ENCODE assay signal across 28 cellular contexts in the genomic region with DNA sequence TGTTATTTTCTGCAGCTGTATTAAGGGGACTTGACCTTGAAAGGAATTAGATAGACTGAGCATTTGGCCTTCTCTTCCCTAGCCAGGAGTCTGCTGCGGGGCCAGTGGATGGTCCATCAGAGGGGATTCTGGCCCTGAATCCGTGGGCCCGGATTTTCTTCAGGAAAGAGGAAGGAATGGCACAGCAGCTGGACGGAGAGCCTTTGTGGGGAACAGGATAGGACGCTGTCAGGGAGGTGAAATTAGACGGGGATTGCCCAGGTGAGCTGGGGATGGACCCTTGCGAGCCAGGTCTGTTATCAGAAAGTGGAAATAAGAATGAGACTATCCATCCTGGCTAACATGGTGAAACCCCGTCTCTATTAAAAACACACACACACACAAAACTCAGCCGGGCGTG. TPM values are rescaled to one million over a fixed set of nuclear protein-coding genes. Genes with fewer than 3 reads are reported as not detected.
DNase-seq lines count a peak whose midpoint lies in the region; ATAC-seq and TF ChIP-seq lines count a peak whose summit lies in the region.
"Had no signal": no experiment of that assay in that cellular context is flagged by ENCODE, and none has a peak within 500 bp of the region (broad histone marks: within the 10 kb centered on the region; RNA-seq: fewer than 3 reads in every experiment).

No MANE protein-coding gene starts in this region.

- H3K27ac ChIP-seq in left ventricle myocardium inferior (replicated peaks) (peak overlapping the region; percentile 2), WERI-Rb-1 (0 out of 2 replicates have a peak overlapping the region, but pooled peaks have one; percentile 4)
- H3K27ac ChIP-seq: body of pancreas, colonic mucosa, esophagus muscularis mucosa, KMS-11, lower lobe of right lung had no signal

- peaks cover 45% of the 10 kb centered on the region for H3K4me1 Mint-ChIP-seq in mesothelial cell of epicardium
- H3K4me1 Mint-ChIP-seq in activated T-helper 1 cell treated with anti-CD3 and anti-CD28 coated beads, Interleukin-12 subunit alpha, Interleukin-12 subunit beta, Interleukin-2, Interleukin-4 antibody, amounts not matched to agents 30 ng/mL and 10 ng/mL and 1 ng/mL, durations not matched to agents 14 hours and 24 hours and 36 hours (ENCODE audit: low read depth), result peaks cover 6% of the 10 kb centered on the region

- no peak for ATAC-seq in left ventricle myocardium superior
- ATAC-seq: activated T-helper 17 cell treated with anti-CD3 and anti-CD28 coated beads, Interleukin-2, amount 50 U/mL, for 72 hours; body of pancreas; effector memory CD8-positive, alpha-beta T cell; lower lobe of right lung; T-cell had no signal

- H3K4me1 ChIP-seq in left ventricle myocardium inferior, result peaks cover 56% of the 10 kb centered on the region

- intact Hi-C loops in left ventricle myocardium inferior (cut with micrococcal nuclease), result no loop called here
- intact Hi-C loops in left ventricle myocardium superior (cut with micrococcal nuclease), result no loop called here
- intact Hi-C loops in activated T-helper 1 cell treated with anti-CD3 and anti-CD28 coated beads, Interleukin-12 subunit alpha, Interleukin-12 subunit beta, Interleukin-2, Interleukin-4 antibody, amounts not matched to agents 30 ng/mL and 10 ng/mL and 1 ng/mL, durations not matched to agents 14 hours and 24 hours and 36 hours (cut with micrococcal nuclease), result no loop called here

- no peaks in the 10 kb centered on the region for H3K36me3 Mint-ChIP-seq in mesothelial cell of epicardium
- no peaks in the 10 kb centered on the region for H3K36me3 Mint-ChIP-seq in activated T-helper 1 cell treated with anti-CD3 and anti-CD28 coated beads, Interleukin-12 subunit alpha, Interleukin-12 subunit beta, Interleukin-2, Interleukin-4 antibody, amounts not matched to agents 30 ng/mL and 10 ng/mL and 1 ng/mL, durations not matched to agents 14 hours and 24 hours and 36 hours (ENCODE audit: low read depth)
- H3K36me3 Mint-ChIP-seq: activated naive CD8-positive, alpha-beta T cell treated with anti-CD3 and anti-CD28 coated beads, Interleukin-2, amount 10 ng/mL, durations not matched to agents 7 days and 5 days; T-cell had no signal

- H3K27me3 Mint-ChIP-seq in mesothelial cell of epicardium (ENCODE audit: low read depth), result no peaks in the 10 kb centered on the region
- peaks cover 19% of the 10 kb centered on the region for H3K27me3 Mint-ChIP-seq in activated T-helper 1 cell treated with anti-CD3 and anti-CD28 coated beads, Interleukin-12 subunit alpha, Interleukin-12 subunit beta, Interleukin-2, Interleukin-4 antibody, amounts not matched to agents 30 ng/mL and 10 ng/mL and 1 ng/mL, durations not matched to agents 14 hours and 24 hours and 36 hours (ENCODE audit: insufficient read depth)

- no peaks in the 10 kb centered on the region for H3K27me3 ChIP-seq in left ventricle myocardium inferior (ENCODE audit: low read depth)
- no peaks in the 10 kb centered on the region for H3K27me3 ChIP-seq in WERI-Rb-1 (ENCODE audit: insufficient read depth, low read depth, severe bottlenecking)
- H3K27me3 ChIP-seq: body of pancreas, colonic mucosa, esophagus muscularis mucosa, tibial nerve had no signal

- no peak overlapping the region for H3K4me3 Mint-ChIP-seq in mesothelial cell of epicardium
- no peak overlapping the region for H3K4me3 Mint-ChIP-seq in activated T-helper 1 cell treated with anti-CD3 and anti-CD28 coated beads, Interleukin-12 subunit alpha, Interleukin-12 subunit beta, Interleukin-2, Interleukin-4 antibody, amounts not matched to agents 30 ng/mL and 10 ng/mL and 1 ng/mL, durations not matched to agents 14 hours and 24 hours and 36 hours
- H3K4me3 Mint-ChIP-seq: activated naive CD8-positive, alpha-beta T cell treated with anti-CD3 and anti-CD28 coated beads, Interleukin-2, amount 10 ng/mL, durations not matched to agents 7 days and 5 days; HFFc6 had no signal

- DNase-seq in left ventricle myocardium inferior, result no peak
- DNase-seq in left ventricle myocardium superior, result no peak
- DNase-seq in WERI-Rb-1, result peak; percentile 17
- DNase-seq in mesothelial cell of epicardium (ENCODE audit: low spot score in 2 of 2, unreplicated experiment in 2 of 2), result no peak
- DNase-seq in germinal center (ENCODE audit: low spot score), result no peak
- DNase-seq in activated T-cell treated with anti-CD3 and anti-CD28 coated beads, Interleukin-2, amount 50 U/mL, for 1 hour, result no peak
- DNase-seq in activated T-helper 1 cell treated with anti-CD3 and anti-CD28 coated beads, Interleukin-12 subunit alpha, Interleukin-12 subunit beta, Interleukin-2, Interleukin-4 antibody, amounts not matched to agents 30 ng/mL and 10 ng/mL and 1 ng/mL, durations not matched to agents 14 hours and 24 hours and 36 hours (ENCODE audit: low spot score), result no peak
- no peak for DNase-seq in NCI-H524 treated with DMSO at 0.1 percent for 48 hours (lab: John Stamatoyannopoulos, UW)
- DNase-seq: activated CD4-positive, alpha-beta T cell treated with anti-CD3 and anti-CD28 coated beads for 4 hours; activated naive CD8-positive, alpha-beta T cell treated with anti-CD3 and anti-CD28 coated beads, Interleukin-2, amount 10 ng/mL, durations not matched to agents 7 days and 5 days; body of pancreas; C1 segment of cervical spinal cord; Calu3; colonic mucosa; effector memory CD8-positive, alpha-beta T cell; EL; HFFc6; hippocampal formation; lower lobe of right lung; NCI-H1694 treated with DMSO at 0.1 percent for 48 hours; SIG-M5; stimulated activated CD4-positive, alpha-beta T cell treated with anti-CD3 and anti-CD28 coated beads, Interleukin-4, amount 100 ng/mL, for 24 hours; T-cell had no signal

- TF ChIP-seq CTCF in left ventricle myocardium inferior (IDR thresholded peaks at IDR 0.05; ENCODE audit: borderline replicate concordance) (no peak), WERI-Rb-1 (IDR thresholded peaks at IDR 0.05; ENCODE audit: low read depth, low read length) (no peak), mesothelial cell of epicardium (IDR thresholded peaks at IDR 0.05; ENCODE audit: unreplicated experiment) (no peak)

- H3K9me3 ChIP-seq in left ventricle myocardium inferior (replicated peaks) (no peaks in the 10 kb centered on the region), WERI-Rb-1 (ENCODE audit: severe bottlenecking) (no peaks in the 10 kb centered on the region)
- H3K9me3 ChIP-seq: body of pancreas, colonic mucosa, esophagus muscularis mucosa, lower lobe of right lung, tibial nerve had no signal

- H3K4me3 ChIP-seq in left ventricle myocardium inferior (no peak overlapping the region), WERI-Rb-1 (ENCODE audit: low read depth, low read length) (no peak overlapping the region)
- H3K4me3 ChIP-seq: body of pancreas, colonic mucosa, esophagus muscularis mucosa, lower lobe of right lung, tibial nerve had no signal

- no peaks in the 10 kb centered on the region for H3K36me3 ChIP-seq in left ventricle myocardium inferior
- peaks cover 11% of the 10 kb centered on the region for H3K36me3 ChIP-seq in WERI-Rb-1
- H3K36me3 ChIP-seq: colonic mucosa, esophagus muscularis mucosa, lower lobe of right lung, tibial nerve had no signal

- peak overlapping the region; percentile 8 for H3K27ac Mint-ChIP-seq in mesothelial cell of epicardium
- H3K27ac Mint-ChIP-seq in activated T-helper 1 cell treated with anti-CD3 and anti-CD28 coated beads, Interleukin-12 subunit alpha, Interleukin-12 subunit beta, Interleukin-2, Interleukin-4 antibody, amounts not matched to agents 30 ng/mL and 10 ng/mL and 1 ng/mL, durations not matched to agents 14 hours and 24 hours and 36 hours, result no peak overlapping the region
- H3K27ac Mint-ChIP-seq: activated T-helper 17 cell treated with anti-CD3 and anti-CD28 coated beads, Interleukin-2, amount 50 U/mL, for 72 hours; effector memory CD8-positive, alpha-beta T cell; T-cell had no signal

- no peaks in the 10 kb centered on the region for H3K9me3 Mint-ChIP-seq in mesothelial cell of epicardium
- H3K9me3 Mint-ChIP-seq in activated T-helper 1 cell treated with anti-CD3 and anti-CD28 coated beads, Interleukin-12 subunit alpha, Interleukin-12 subunit beta, Interleukin-2, Interleukin-4 antibody, amounts not matched to agents 30 ng/mL and 10 ng/mL and 1 ng/mL, durations not matched to agents 14 hours and 24 hours and 36 hours, result no peaks in the 10 kb centered on the region
- H3K9me3 Mint-ChIP-seq: activated naive CD8-positive, alpha-beta T cell treated with anti-CD3 and anti-CD28 coated beads, Interleukin-2, amount 10 ng/mL, durations not matched to agents 7 days and 5 days; activated T-helper 17 cell treated with anti-CD3 and anti-CD28 coated beads, Interleukin-2, amount 50 U/mL, for 72 hours; effector memory CD8-positive, alpha-beta T cell; HFFc6; stimulated activated naive CD8-positive, alpha-beta T cell treated with anti-CD3 and anti-CD28 coated beads, Interleukin-15, Interleukin-2, amounts not matched to agents 100 ng/mL and 50 ng/mL, for 24 hours; T-cell had no signal

RNA-seq across cellular contexts. Expression of gene C2CD2, which starts 1.7 kb away (rescaled TPM):
- total RNA-seq in left ventricle myocardium inferior, result 5.9 TPM
- 5.2 TPM for total RNA-seq in left ventricle myocardium superior
- 29.7 to 31.6 TPM (median 31.1 TPM) in 3 replicates for total RNA-seq in mesothelial cell of epicardium
- 9.5 and 10.2 TPM in 2 replicates for total RNA-seq in activated T-helper 1 cell treated with anti-CD3 and anti-CD28 coated beads, Interleukin-12 subunit alpha, Interleukin-12 subunit beta, Interleukin-2, Interleukin-4 antibody, amounts not matched to agents 30 ng/mL and 10 ng/mL and 1 ng/mL, durations not matched to agents 14 hours and 24 hours and 36 hours

RNA-seq across cellular contexts. Expression of gene ZBTB21, which starts 54.6 kb away (rescaled TPM):
- total RNA-seq in left ventricle myocardium inferior (4.9 TPM), left ventricle myocardium superior (6.6 TPM), mesothelial cell of epicardium (15.5 to 17.7 TPM (median 17.4 TPM) in 3 replicates)
- total RNA-seq in activated T-helper 1 cell treated with anti-CD3 and anti-CD28 coated beads, Interleukin-12 subunit alpha, Interleukin-12 subunit beta, Interleukin-2, Interleukin-4 antibody, amounts not matched to agents 30 ng/mL and 10 ng/mL and 1 ng/mL, durations not matched to agents 14 hours and 24 hours and 36 hours, result 31.8 and 33.8 TPM in 2 replicates
